ENCODE assay signal across 34 cellular contexts in the genomic region with DNA sequence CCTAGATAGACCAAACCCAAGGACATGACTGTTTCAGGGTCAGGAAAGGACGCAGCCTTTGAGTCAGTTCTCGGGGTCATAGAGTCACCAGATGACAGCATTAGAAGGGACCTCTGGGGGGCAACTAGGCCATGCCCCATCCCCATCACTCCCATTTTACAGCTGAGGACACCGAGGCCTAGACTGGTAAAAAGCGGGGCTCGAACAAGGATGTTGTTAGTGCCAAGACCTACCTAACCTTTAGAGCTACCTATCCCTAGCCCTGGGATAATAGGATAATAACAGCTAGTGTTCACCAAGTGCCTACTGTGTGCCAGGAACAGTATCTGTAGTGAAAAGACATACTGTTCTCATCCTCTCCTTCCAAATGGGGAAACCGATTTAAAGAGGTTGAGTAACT.
"Had no signal": no experiment of that assay in that cellular context is flagged by ENCODE, and none has a peak within 500 bp of the region (broad histone marks: within the 10 kb centered on the region; RNA-seq: fewer than 3 reads in every experiment).

No MANE protein-coding gene starts in this region.

- H3K27me3 ChIP-seq: adrenal gland, body of pancreas, cardiac muscle cell, colonic mucosa, foreskin keratinocyte had no signal

- ATAC-seq: activated CD4-positive, alpha-beta T cell treated with anti-CD3 and anti-CD28 coated beads for 36 hours; activated CD8-positive, alpha-beta memory T cell treated with anti-CD3 and anti-CD28 coated beads, Interleukin-2, amount 10 ng/mL, durations not matched to agents 7 days and 5 days; activated CD8-positive, alpha-beta T cell treated with anti-CD3 and anti-CD28 coated beads, Interleukin-2, amount 10 ng/mL, durations not matched to agents 7 days and 5 days; activated naive CD8-positive, alpha-beta T cell treated with anti-CD3 and anti-CD28 coated beads, Interleukin-2, amount 50 U/mL, for 24 hours; body of pancreas; esophagus mucosa; foreskin keratinocyte; gastroesophageal sphincter; T-cell had no signal

- H3K27ac Mint-ChIP-seq: activated CD4-positive, alpha-beta memory T cell treated with anti-CD3 and anti-CD28 coated beads for 36 hours; activated CD4-positive, alpha-beta T cell treated with anti-CD3 and anti-CD28 coated beads for 36 hours; activated CD4-positive, alpha-beta T cell treated with anti-CD3 and anti-CD28 coated beads, Interleukin-2, amount 10 ng/mL, durations not matched to agents 24 days and 14 days; activated CD8-positive, alpha-beta memory T cell treated with anti-CD3 and anti-CD28 coated beads, Interleukin-2, amount 10 ng/mL, durations not matched to agents 7 days and 5 days; activated CD8-positive, alpha-beta T cell treated with anti-CD3 and anti-CD28 coated beads, Interleukin-2, amount 10 ng/mL, durations not matched to agents 7 days and 5 days; activated naive CD4-positive, alpha-beta T cell treated with anti-CD3 and anti-CD28 coated beads for 36 hours; activated naive CD4-positive, alpha-beta T cell treated with anti-CD3 and anti-CD28 coated beads, Interleukin-2, amount 50 U/mL, for 24 hours; activated naive CD8-positive, alpha-beta T cell treated with anti-CD3 and anti-CD28 coated beads for 36 hours; activated naive CD8-positive, alpha-beta T cell treated with anti-CD3 and anti-CD28 coated beads, Interleukin-2, amount 50 U/mL, for 24 hours; activated T-helper 1 cell treated with anti-CD3 and anti-CD28 coated beads, Interleukin-12 subunit alpha, Interleukin-12 subunit beta, Interleukin-2, Interleukin-4 antibody, amounts not matched to agents 30 ng/mL and 10 ng/mL and 1 ng/mL, durations not matched to agents 14 hours and 24 hours and 36 hours; activated T-helper 2 cell treated with anti-CD3 and anti-CD28 coated beads, Interferon-gamma antibody, Interleukin-2, Interleukin-4, amounts not matched to agents 10 μg/mL and 5 μg/mL and 100 μg/mL, durations not matched to agents 14 hours and 24 hours and 36 hours; T-helper 1 cell treated with Interleukin-12 subunit alpha and Interleukin-12 subunit beta and Interleukin-4 antibody, amounts not matched to agents 30 μg/mL and 1 μg/mL, for 36 hours; T-helper 2 cell treated with Interferon-gamma antibody and Interleukin-4, amounts not matched to agents 5 μg/mL and 100 μg/mL, for 36 hours had no signal

- H3K4me3 ChIP-seq: adrenal gland, body of pancreas, cardiac muscle cell, colonic mucosa, gastroesophageal sphincter had no signal

- H3K4me1 ChIP-seq: adrenal gland had no signal

- H3K9me3 Mint-ChIP-seq: activated CD4-positive, alpha-beta memory T cell treated with anti-CD3 and anti-CD28 coated beads for 36 hours; activated CD4-positive, alpha-beta T cell treated with anti-CD3 and anti-CD28 coated beads, Interleukin-2, amount 10 ng/mL, durations not matched to agents 24 days and 14 days; activated naive CD4-positive, alpha-beta T cell treated with anti-CD3 and anti-CD28 coated beads for 36 hours; activated naive CD4-positive, alpha-beta T cell treated with anti-CD3 and anti-CD28 coated beads, Interleukin-2, amount 50 U/mL, for 24 hours; activated naive CD8-positive, alpha-beta T cell treated with anti-CD3 and anti-CD28 coated beads for 36 hours; activated naive CD8-positive, alpha-beta T cell treated with anti-CD3 and anti-CD28 coated beads, Interleukin-2, amount 50 U/mL, for 24 hours; activated T-helper 1 cell treated with anti-CD3 and anti-CD28 coated beads, Interleukin-12 subunit alpha, Interleukin-12 subunit beta, Interleukin-2, Interleukin-4 antibody, amounts not matched to agents 30 ng/mL and 10 ng/mL and 1 ng/mL, durations not matched to agents 14 hours and 24 hours and 36 hours; activated T-helper 2 cell treated with anti-CD3 and anti-CD28 coated beads, Interferon-gamma antibody, Interleukin-2, Interleukin-4, amounts not matched to agents 10 μg/mL and 5 μg/mL and 100 μg/mL, durations not matched to agents 14 hours and 24 hours and 36 hours; T-cell; T-helper 1 cell treated with Interleukin-12 subunit alpha and Interleukin-12 subunit beta and Interleukin-4 antibody, amounts not matched to agents 30 μg/mL and 1 μg/mL, for 36 hours; T-helper 2 cell treated with Interferon-gamma antibody and Interleukin-4, amounts not matched to agents 5 μg/mL and 100 μg/mL, for 36 hours had no signal

- H3K4me1 Mint-ChIP-seq: activated naive CD4-positive, alpha-beta T cell treated with anti-CD3 and anti-CD28 coated beads, Interleukin-2, amount 50 U/mL, for 24 hours; activated naive CD8-positive, alpha-beta T cell treated with anti-CD3 and anti-CD28 coated beads for 36 hours had no signal

- H3K9me3 ChIP-seq: adrenal gland, body of pancreas, colonic mucosa, gastroesophageal sphincter had no signal

- DNase-seq: activated CD4-positive, alpha-beta memory T cell treated with anti-CD3 and anti-CD28 coated beads for 36 hours; activated CD4-positive, alpha-beta T cell treated with anti-CD3 and anti-CD28 coated beads for 36 hours; activated CD4-positive, alpha-beta T cell treated with anti-CD3 and anti-CD28 coated beads, Interleukin-2, amount 10 ng/mL, durations not matched to agents 24 days and 14 days; activated CD4-positive, CD25-positive, alpha-beta regulatory T cell; activated CD4-positive, CD25-positive, alpha-beta regulatory T cell treated with anti-CD3 and anti-CD28 coated beads, Interleukin-2, amount 50 U/mL, for 72 hours; activated CD8-positive, alpha-beta memory T cell treated with anti-CD3 and anti-CD28 coated beads, Interleukin-2, amount 10 ng/mL, durations not matched to agents 7 days and 5 days; activated CD8-positive, alpha-beta memory T cell treated with anti-CD3 and anti-CD28 coated beads, Interleukin-2, amount 50 U/mL, for 4 hours; activated CD8-positive, alpha-beta T cell treated with anti-CD3 and anti-CD28 coated beads, Interleukin-2, amount 10 ng/mL, durations not matched to agents 7 days and 5 days; activated effector memory CD4-positive, alpha-beta T cell treated with anti-CD3 and anti-CD28 coated beads, Interleukin-2, amount 50 U/mL, for 16 hours; activated naive CD4-positive, alpha-beta T cell treated with anti-CD3 and anti-CD28 coated beads for 36 hours; activated naive CD8-positive, alpha-beta T cell treated with anti-CD3 and anti-CD28 coated beads for 36 hours; activated naive CD8-positive, alpha-beta T cell treated with anti-CD3 and anti-CD28 coated beads, Interleukin-2, amount 50 U/mL, for 24 hours; activated T-cell treated with anti-CD3 and anti-CD28 coated beads, Interleukin-2, amount 50 U/mL, for 1 hour; activated T-cell treated with anti-CD3 and anti-CD28 coated beads, Interleukin-2, amount 50 U/mL, for 48 hours; adrenal gland; amygdala; aorta; body of pancreas; central memory CD4-positive, alpha-beta T cell; cerebellar nuclear complex; colonic mucosa; effector CD8-positive, alpha-beta T cell; foreskin keratinocyte; SW 1271; T-cell; T1000 had no signal

- H3K36me3 ChIP-seq: adrenal gland, cardiac muscle cell, colonic mucosa had no signal

- H3K27ac ChIP-seq: adrenal gland, body of pancreas, cardiac muscle cell, colonic mucosa, foreskin keratinocyte, gastroesophageal sphincter had no signal

- H3K27me3 Mint-ChIP-seq: activated CD4-positive, alpha-beta memory T cell treated with anti-CD3 and anti-CD28 coated beads for 36 hours; activated CD4-positive, alpha-beta T cell treated with anti-CD3 and anti-CD28 coated beads for 36 hours; activated naive CD4-positive, alpha-beta T cell treated with anti-CD3 and anti-CD28 coated beads, Interleukin-2, amount 50 U/mL, for 24 hours; activated naive CD8-positive, alpha-beta T cell treated with anti-CD3 and anti-CD28 coated beads for 36 hours; activated naive CD8-positive, alpha-beta T cell treated with anti-CD3 and anti-CD28 coated beads, Interleukin-2, amount 50 U/mL, for 24 hours had no signal

- H3K36me3 Mint-ChIP-seq: activated CD4-positive, alpha-beta memory T cell treated with anti-CD3 and anti-CD28 coated beads for 36 hours; activated CD8-positive, alpha-beta memory T cell treated with anti-CD3 and anti-CD28 coated beads, Interleukin-2, amount 10 ng/mL, durations not matched to agents 7 days and 5 days; activated naive CD4-positive, alpha-beta T cell treated with anti-CD3 and anti-CD28 coated beads, Interleukin-2, amount 50 U/mL, for 24 hours; activated naive CD8-positive, alpha-beta T cell treated with anti-CD3 and anti-CD28 coated beads for 36 hours; T-cell had no signal

- H3K4me3 Mint-ChIP-seq: activated CD4-positive, alpha-beta memory T cell treated with anti-CD3 and anti-CD28 coated beads for 36 hours; activated CD4-positive, alpha-beta T cell treated with anti-CD3 and anti-CD28 coated beads for 36 hours; activated CD4-positive, alpha-beta T cell treated with anti-CD3 and anti-CD28 coated beads, Interleukin-2, amount 10 ng/mL, durations not matched to agents 24 days and 14 days; activated CD8-positive, alpha-beta memory T cell treated with anti-CD3 and anti-CD28 coated beads, Interleukin-2, amount 10 ng/mL, durations not matched to agents 7 days and 5 days; activated CD8-positive, alpha-beta T cell treated with anti-CD3 and anti-CD28 coated beads, Interleukin-2, amount 10 ng/mL, durations not matched to agents 7 days and 5 days; activated naive CD4-positive, alpha-beta T cell treated with anti-CD3 and anti-CD28 coated beads for 36 hours; activated naive CD4-positive, alpha-beta T cell treated with anti-CD3 and anti-CD28 coated beads, Interleukin-2, amount 50 U/mL, for 24 hours; activated naive CD8-positive, alpha-beta T cell treated with anti-CD3 and anti-CD28 coated beads for 36 hours; activated naive CD8-positive, alpha-beta T cell treated with anti-CD3 and anti-CD28 coated beads, Interleukin-2, amount 50 U/mL, for 24 hours; activated T-helper 1 cell treated with anti-CD3 and anti-CD28 coated beads, Interleukin-12 subunit alpha, Interleukin-12 subunit beta, Interleukin-2, Interleukin-4 antibody, amounts not matched to agents 30 ng/mL and 10 ng/mL and 1 ng/mL, durations not matched to agents 14 hours and 24 hours and 36 hours; T-cell; T-helper 1 cell treated with Interleukin-12 subunit alpha and Interleukin-12 subunit beta and Interleukin-4 antibody, amounts not matched to agents 30 μg/mL and 1 μg/mL, for 36 hours; T-helper 2 cell treated with Interferon-gamma antibody and Interleukin-4, amounts not matched to agents 5 μg/mL and 100 μg/mL, for 36 hours had no signal
